In genomic region chr2:105445498-105445897, GRCh38 we compare ENCODE assay signal across 30 cellular contexts.
"Had no signal": no experiment of that assay in that cellular context is flagged by ENCODE, and none has a peak within 500 bp of the region (broad histone marks: within the 10 kb centered on the region; RNA-seq: fewer than 3 reads in every experiment).

No MANE protein-coding gene starts in this region.

- H3K4me3 ChIP-seq: ascending aorta, breast epithelium, cardiac muscle cell, colonic mucosa, esophagus squamous epithelium, gastroesophageal sphincter, heart right ventricle, hepatocyte had no signal

- H3K36me3 ChIP-seq: ascending aorta, breast epithelium, cardiac muscle cell, colonic mucosa, esophagus squamous epithelium, gastroesophageal sphincter, heart right ventricle had no signal

- FAIRE-seq: endometrium, endothelial cell of umbilical vein had no signal

- H3K79me2 ChIP-seq: hepatocyte had no signal

- H3K9me3 ChIP-seq: ascending aorta, breast epithelium, colonic mucosa, esophagus squamous epithelium, gastroesophageal sphincter, heart right ventricle had no signal

- DNase-seq: activated CD4-positive, alpha-beta memory T cell treated with anti-CD3 and anti-CD28 coated beads for 36 hours; activated CD4-positive, alpha-beta T cell treated with anti-CD3 and anti-CD28 coated beads for 36 hours; activated CD4-positive, alpha-beta T cell treated with anti-CD3 and anti-CD28 coated beads, Interleukin-2, amount 10 ng/mL, durations not matched to agents 24 days and 14 days; activated CD4-positive, CD25-positive, alpha-beta regulatory T cell; activated CD4-positive, CD25-positive, alpha-beta regulatory T cell treated with anti-CD3 and anti-CD28 coated beads, Interleukin-2, amount 50 U/mL, for 72 hours; activated CD8-positive, alpha-beta memory T cell treated with anti-CD3 and anti-CD28 coated beads, Interleukin-2, amount 10 ng/mL, durations not matched to agents 7 days and 5 days; activated CD8-positive, alpha-beta memory T cell treated with anti-CD3 and anti-CD28 coated beads, Interleukin-2, amount 50 U/mL, for 4 hours; activated CD8-positive, alpha-beta T cell treated with anti-CD3 and anti-CD28 coated beads, Interleukin-2, amount 10 ng/mL, durations not matched to agents 7 days and 5 days; activated effector memory CD4-positive, alpha-beta T cell treated with anti-CD3 and anti-CD28 coated beads, Interleukin-2, amount 50 U/mL, for 16 hours; activated naive CD4-positive, alpha-beta T cell treated with anti-CD3 and anti-CD28 coated beads for 36 hours; activated naive CD8-positive, alpha-beta T cell treated with anti-CD3 and anti-CD28 coated beads for 36 hours; activated naive CD8-positive, alpha-beta T cell treated with anti-CD3 and anti-CD28 coated beads, Interleukin-2, amount 50 U/mL, for 24 hours; activated T-cell treated with anti-CD3 and anti-CD28 coated beads, Interleukin-2, amount 50 U/mL, for 1 hour; activated T-cell treated with anti-CD3 and anti-CD28 coated beads, Interleukin-2, amount 50 U/mL, for 48 hours; central memory CD4-positive, alpha-beta T cell; cerebellar nuclear complex; colonic mucosa; effector CD8-positive, alpha-beta T cell; esophagus squamous epithelium; foreskin melanocyte; heart right ventricle; T-helper 2 cell had no signal

- H3K4me2 ChIP-seq: hepatocyte had no signal

- H3K27me3 ChIP-seq: ascending aorta, breast epithelium, cardiac muscle cell, colonic mucosa, esophagus squamous epithelium, gastroesophageal sphincter, hepatocyte had no signal

- ATAC-seq: activated CD4-positive, alpha-beta T cell treated with anti-CD3 and anti-CD28 coated beads for 36 hours; activated CD8-positive, alpha-beta memory T cell treated with anti-CD3 and anti-CD28 coated beads, Interleukin-2, amount 10 ng/mL, durations not matched to agents 7 days and 5 days; activated CD8-positive, alpha-beta T cell treated with anti-CD3 and anti-CD28 coated beads, Interleukin-2, amount 10 ng/mL, durations not matched to agents 7 days and 5 days; activated naive CD8-positive, alpha-beta T cell treated with anti-CD3 and anti-CD28 coated beads, Interleukin-2, amount 50 U/mL, for 24 hours; gastroesophageal sphincter; heart right ventricle had no signal

- H2AFZ ChIP-seq: hepatocyte had no signal

- H3K4me1 ChIP-seq: ascending aorta, breast epithelium had no signal

- H3K27ac ChIP-seq: ascending aorta, breast epithelium, cardiac muscle cell, epithelial cell of prostate, esophagus squamous epithelium, gastroesophageal sphincter, heart right ventricle, hepatocyte had no signal
